ENCODE assay signal across 15 cellular contexts in genomic region chr18:76805221-76805620, GRCh38. TPM values are rescaled to one million over a fixed set of nuclear protein-coding genes. Genes with fewer than 3 reads are reported as not detected.
A peak's percentile ranks its signal among the peaks of the same experiment; 100 is the strongest.
DNase-seq lines count a peak whose midpoint lies in the region; ATAC-seq and TF ChIP-seq lines count a peak whose summit lies in the region.
"Had no signal": no experiment of that assay in that cellular context is flagged by ENCODE, and none has a peak within 500 bp of the region (broad histone marks: within the 10 kb centered on the region; RNA-seq: fewer than 3 reads in every experiment).

No MANE protein-coding gene starts in this region.

- POLR2A ChIA-PET in PC-3 (lab: Charles Lee; ENCODE audit: unreplicated experiment) = no interaction called here

- TF ChIP-seq CTCF in cardiac muscle cell (IDR thresholded peaks at IDR 0.05; ENCODE audit: low read depth, low read length) (peak; percentile 29), PC-3 (conservative IDR thresholded peaks at IDR 0.05; ENCODE audit: low read depth, low read length) (peak; percentile 50), epithelial cell of proximal tubule (conservative IDR thresholded peaks at IDR 0.05; ENCODE audit: low read depth, low read length) (peak; percentile 42), psoas muscle (IDR thresholded peaks at IDR 0.05) (no peak)

- H2AFZ ChIP-seq in PC-3 (ENCODE audit: low read length) = no peak overlapping the region

- H4K20me1 ChIP-seq in PC-3 (ENCODE audit: low read length) = no peaks in the 10 kb centered on the region

- CTCF ChIA-PET in PC-3 (lab: Charles Lee) = no interaction called here

- H3K79me2 ChIP-seq in PC-3 (ENCODE audit: low read length) = no peaks in the 10 kb centered on the region

- H3K4me3 ChIP-seq in cardiac muscle cell (no peak overlapping the region), right cardiac atrium (ENCODE audit: low read length) (no peak overlapping the region), PC-3 (ENCODE audit: low read length) (no peak overlapping the region), epithelial cell of proximal tubule (ENCODE audit: low read depth, low read length) (no peak overlapping the region), psoas muscle (no peak overlapping the region)

- BruUV-seq in PC-3 (replicated peaks; lab: Mats Ljungman, UMichigan) = no TSS peak

- no peak overlapping the region for H3K27ac ChIP-seq in cardiac muscle cell
- H3K27ac ChIP-seq in right cardiac atrium (ENCODE audit: low read length) = no peak overlapping the region
- no peak overlapping the region for H3K27ac ChIP-seq in PC-3 (ENCODE audit: low read length)
- H3K27ac ChIP-seq in psoas muscle = no peak overlapping the region

- ATAC-seq in right cardiac atrium (no peak), PC-3 (no peak), psoas muscle (no peak)
- ATAC-seq in stimulated activated effector memory CD8-positive, alpha-beta T cell treated with anti-CD3 and anti-CD28 coated beads, Interleukin-12 subunit alpha, Interleukin-12 subunit beta, amount 100 ng/mL, for 72 hours = peak; percentile 41
- ATAC-seq: activated CD8-positive, alpha-beta T cell treated with anti-CD3 and anti-CD28 coated beads for 36 hours had no signal

- H3K9ac ChIP-seq in PC-3 (ENCODE audit: low read length) = no peak overlapping the region

- peaks cover 13% of the 10 kb centered on the region for H3K4me1 Mint-ChIP-seq in stimulated activated effector memory CD8-positive, alpha-beta T cell treated with anti-CD3 and anti-CD28 coated beads, Interleukin-12 subunit alpha, Interleukin-12 subunit beta, amount 100 ng/mL, for 72 hours

- no peaks in the 10 kb centered on the region for H3K9me3 Mint-ChIP-seq in stimulated activated effector memory CD8-positive, alpha-beta T cell treated with anti-CD3 and anti-CD28 coated beads, Interleukin-12 subunit alpha, Interleukin-12 subunit beta, amount 100 ng/mL, for 72 hours
- H3K9me3 Mint-ChIP-seq: activated CD8-positive, alpha-beta T cell treated with anti-CD3 and anti-CD28 coated beads for 36 hours; activated naive CD8-positive, alpha-beta T cell treated with anti-CD3 and anti-CD28 coated beads for 36 hours; T-helper 1 cell treated with Interleukin-12 subunit alpha and Interleukin-12 subunit beta and Interleukin-4 antibody, amounts not matched to agents 30 μg/mL and 1 μg/mL, for 36 hours had no signal

- no peaks in the 10 kb centered on the region for H3K9me3 ChIP-seq in cardiac muscle cell (ENCODE audit: low read depth)
- no peaks in the 10 kb centered on the region for H3K9me3 ChIP-seq in right cardiac atrium (ENCODE audit: control insufficient read depth, low read length)
- no peaks in the 10 kb centered on the region for H3K9me3 ChIP-seq in PC-3 (ENCODE audit: low read length)
- H3K9me3 ChIP-seq in psoas muscle = no peaks in the 10 kb centered on the region

- H3K36me3 ChIP-seq in cardiac muscle cell = no peaks in the 10 kb centered on the region
- H3K36me3 ChIP-seq in PC-3 (ENCODE audit: low read depth, low read length) = no peaks in the 10 kb centered on the region
- H3K36me3 ChIP-seq in psoas muscle (ENCODE audit: insufficient read depth in 1 of 2, low read depth in 1 of 2) = no peaks in the 10 kb centered on the region

- peaks cover 14% of the 10 kb centered on the region for H3K36me3 Mint-ChIP-seq in stimulated activated effector memory CD8-positive, alpha-beta T cell treated with anti-CD3 and anti-CD28 coated beads, Interleukin-12 subunit alpha, Interleukin-12 subunit beta, amount 100 ng/mL, for 72 hours

- H3K27ac Mint-ChIP-seq in stimulated activated effector memory CD8-positive, alpha-beta T cell treated with anti-CD3 and anti-CD28 coated beads, Interleukin-12 subunit alpha, Interleukin-12 subunit beta, amount 100 ng/mL, for 72 hours = no peak overlapping the region
- H3K27ac Mint-ChIP-seq: activated CD8-positive, alpha-beta T cell treated with anti-CD3 and anti-CD28 coated beads for 36 hours; activated naive CD8-positive, alpha-beta T cell treated with anti-CD3 and anti-CD28 coated beads for 36 hours; T-helper 1 cell treated with Interleukin-12 subunit alpha and Interleukin-12 subunit beta and Interleukin-4 antibody, amounts not matched to agents 30 μg/mL and 1 μg/mL, for 36 hours had no signal

- DNase-seq in cardiac muscle cell (ENCODE audit: low read depth in 1 of 2, low spot score in 1 of 2) = peak; percentile 22 to 32
- DNase-seq in right cardiac atrium = no peak
- peak; percentile 50 for DNase-seq in PC-3
- no peak for DNase-seq in epithelial cell of proximal tubule (ENCODE audit: low read depth)
- no peak for DNase-seq in stimulated activated effector memory CD8-positive, alpha-beta T cell treated with anti-CD3 and anti-CD28 coated beads, Interleukin-12 subunit alpha, Interleukin-12 subunit beta, amount 100 ng/mL, for 72 hours (ENCODE audit: low spot score in 2 of 2)
- no peak for DNase-seq in NCI-H524 treated with DMSO at 0.1 percent for 48 hours (lab: John Stamatoyannopoulos, UW)
- DNase-seq in psoas muscle = no peak
- DNase-seq in SW 1271 (lab: John Stamatoyannopoulos, UW) = no peak
- DNase-seq: activated CD8-positive, alpha-beta T cell treated with anti-CD3 and anti-CD28 coated beads for 36 hours; activated naive CD8-positive, alpha-beta T cell treated with anti-CD3 and anti-CD28 coated beads for 36 hours; GDM1; MM.1S; NCI-H526 treated with DMSO at 0.1 percent for 48 hours; stimulated activated CD4-positive, alpha-beta T cell treated with anti-CD3 and anti-CD28 coated beads, Interleukin-1b, Interleukin-23, amount 100 ng/mL, for 48 hours had no signal

- H3K4me1 ChIP-seq in cardiac muscle cell (ENCODE audit: low read depth) (no peaks in the 10 kb centered on the region), right cardiac atrium (ENCODE audit: control insufficient read depth, insufficient read depth, low read length) (no peaks in the 10 kb centered on the region), PC-3 (ENCODE audit: insufficient read depth, low read length) (peaks cover 4% of the 10 kb centered on the region; the same call in 1 of the 2 replicates), psoas muscle (peaks cover 3% of the 10 kb centered on the region)

- no peaks in the 10 kb centered on the region for H3F3A ChIP-seq in PC-3 (ENCODE audit: low read length, unreplicated experiment)

- intact Hi-C loops in right cardiac atrium (cut with DNase I) (loop anchor here in 2 of 4 donors (10.0 kb wide), 1 partner anchor 180 kb away; no protein-coding TSS in a partner anchor), PC-3 (cut with micrococcal nuclease) (no loop called here), psoas muscle (cut with DNase I) (no loop called here)

- no peak overlapping the region for H3K4me2 ChIP-seq in PC-3 (ENCODE audit: low read length)

- H3K4me3 Mint-ChIP-seq in stimulated activated effector memory CD8-positive, alpha-beta T cell treated with anti-CD3 and anti-CD28 coated beads, Interleukin-12 subunit alpha, Interleukin-12 subunit beta, amount 100 ng/mL, for 72 hours = no peak overlapping the region
- H3K4me3 Mint-ChIP-seq: activated CD8-positive, alpha-beta T cell treated with anti-CD3 and anti-CD28 coated beads for 36 hours; activated naive CD8-positive, alpha-beta T cell treated with anti-CD3 and anti-CD28 coated beads for 36 hours; T-helper 1 cell treated with Interleukin-12 subunit alpha and Interleukin-12 subunit beta and Interleukin-4 antibody, amounts not matched to agents 30 μg/mL and 1 μg/mL, for 36 hours had no signal

- H3K27me3 ChIP-seq in cardiac muscle cell (peaks cover 5% of the 10 kb centered on the region), right cardiac atrium (ENCODE audit: control insufficient read depth, insufficient read depth) (no peaks in the 10 kb centered on the region), PC-3 (ENCODE audit: low read length) (no peaks in the 10 kb centered on the region), psoas muscle (ENCODE audit: insufficient read depth in 3 of 3, low read length in 2 of 3) (peaks cover 0 to 4% (median 0%) of the 10 kb centered on the region in 3 donors)

- H3K9me2 ChIP-seq in PC-3 (replicated peaks; ENCODE audit: low read length) = no peaks in the 10 kb centered on the region

- 65% methylated on average over 7 of the region's 7 CpGs for WGBS in right cardiac atrium
- WGBS in psoas muscle, 3 donors = 65 to 77% (median 67%) methylated on average over 7 of the region's 7 CpGs

RNA-seq across cellular contexts. Expression of gene ZNF236, which starts 17.1 kb away (rescaled TPM):
- 7.2 and 13.1 TPM in 2 replicates for total RNA-seq in cardiac muscle cell
- 5.8 and 8.6 TPM in 2 replicates for polyA plus RNA-seq in cardiac muscle cell
- total RNA-seq in right cardiac atrium = 10 to 100 TPM; 12.8 to 19.8 (median 17.6) TPM
- polyA plus RNA-seq in right cardiac atrium = 2.2 TPM
- 7.7 and 8.8 TPM in 2 replicates for total RNA-seq in PC-3 (2014; rRNA removed)
- total RNA-seq in epithelial cell of proximal tubule = 4.7 and 9.9 TPM in 2 replicates
- total RNA-seq in psoas muscle = 1 to 10 TPM; 7.5 to 9.4 (median 7.9) TPM
- 1 to 10 TPM in 2 of 3 donors, under 1 TPM in 1; 0.76 to 2.8 (median 1.5) TPM for polyA plus RNA-seq in psoas muscle

Comparison
In these comparisons a context has a peak if more than half of its experiments do, and no peak if none do; other contexts are left out.
1. DNase-seq: peak in cardiac muscle cell (2 of 2) and PC-3 (single experiment); none in right cardiac atrium (0 of 3), epithelial cell of proximal tubule (single experiment), stimulated activated effector memory CD8-positive, alpha-beta T cell treated with anti-CD3 and anti-CD28 coated beads, Interleukin-12 subunit alpha, Interleukin-12 subunit beta, amount 100 ng/mL, for 72 hours (0 of 2), NCI-H524 treated with DMSO at 0.1 percent for 48 hours (single experiment), psoas muscle (0 of 2) and SW 1271 (0 of 2).